In genomic region chr15:55721554-55722185, GRCh38 we compare ENCODE assay signal across 26 cellular contexts. TPM values are rescaled to one million over a fixed set of nuclear protein-coding genes. Genes with fewer than 3 reads are reported as not detected.
DNase-seq lines count a peak whose midpoint lies in the region; ATAC-seq and TF ChIP-seq lines count a peak whose summit lies in the region.
"Had no signal": no experiment of that assay in that cellular context is flagged by ENCODE, and none has a peak within 500 bp of the region (broad histone marks: within the 10 kb centered on the region; RNA-seq: fewer than 3 reads in every experiment).

No MANE protein-coding gene starts in this region.

- no peaks in the 10 kb centered on the region for H3K9me3 Mint-ChIP-seq in activated CD8-positive, alpha-beta T cell treated with anti-CD3 and anti-CD28 coated beads for 36 hours
- H3K9me3 Mint-ChIP-seq in activated CD8-positive, alpha-beta T cell treated with anti-CD3 and anti-CD28 coated beads, Interleukin-2, amount 10 ng/mL, durations not matched to agents 7 days and 5 days (ENCODE audit: insufficient read depth) = no peaks in the 10 kb centered on the region
- no peaks in the 10 kb centered on the region for H3K9me3 Mint-ChIP-seq in activated T-helper 17 cell treated with anti-CD3 and anti-CD28 coated beads, Interleukin-2, amount 50 U/mL, for 72 hours
- H3K9me3 Mint-ChIP-seq in nephron progenitor cell = peaks cover 58% of the 10 kb centered on the region
- H3K9me3 Mint-ChIP-seq: HFFc6 had no signal

- no peaks in the 10 kb centered on the region for H3K36me3 Mint-ChIP-seq in activated CD8-positive, alpha-beta T cell treated with anti-CD3 and anti-CD28 coated beads for 36 hours (ENCODE audit: low read depth)
- H3K36me3 Mint-ChIP-seq in activated CD8-positive, alpha-beta T cell treated with anti-CD3 and anti-CD28 coated beads, Interleukin-2, amount 10 ng/mL, durations not matched to agents 7 days and 5 days (ENCODE audit: low read depth) = no peaks in the 10 kb centered on the region
- no peaks in the 10 kb centered on the region for H3K36me3 Mint-ChIP-seq in activated T-helper 17 cell treated with anti-CD3 and anti-CD28 coated beads, Interleukin-2, amount 50 U/mL, for 72 hours (ENCODE audit: low read depth)
- H3K36me3 Mint-ChIP-seq in nephron progenitor cell (ENCODE audit: low read depth) = peaks cover 89% of the 10 kb centered on the region

- peaks cover 15% of the 10 kb centered on the region for H3K27me3 Mint-ChIP-seq in activated CD8-positive, alpha-beta T cell treated with anti-CD3 and anti-CD28 coated beads for 36 hours
- peaks cover 15% of the 10 kb centered on the region for H3K27me3 Mint-ChIP-seq in activated CD8-positive, alpha-beta T cell treated with anti-CD3 and anti-CD28 coated beads, Interleukin-2, amount 10 ng/mL, durations not matched to agents 7 days and 5 days (ENCODE audit: low read depth)
- peaks cover 42% of the 10 kb centered on the region for H3K27me3 Mint-ChIP-seq in activated T-helper 17 cell treated with anti-CD3 and anti-CD28 coated beads, Interleukin-2, amount 50 U/mL, for 72 hours
- peaks cover 3% of the 10 kb centered on the region for H3K27me3 Mint-ChIP-seq in nephron progenitor cell (ENCODE audit: low read depth, poor library complexity)

- DNase-seq in activated CD8-positive, alpha-beta T cell treated with anti-CD3 and anti-CD28 coated beads for 36 hours = peak; percentile 8
- DNase-seq in activated CD8-positive, alpha-beta T cell treated with anti-CD3 and anti-CD28 coated beads, Interleukin-2, amount 10 ng/mL, durations not matched to agents 7 days and 5 days = no peak
- DNase-seq in nephron progenitor cell (no peak), AG20443 (ENCODE audit: low spot score) (no peak), left ventricle myocardium superior (no peak)
- DNase-seq: 8988T, ACHN, Calu3, DMS79 treated with DMSO at 0.1 percent for 48 hours, GF-D8, H9, HFFc6, KG1, MG63, NCI-H1105 treated with DMSO at 0.1 percent for 48 hours, NCI-H146, NCI-H1930, NCI-H2107, NCI-H446, NCI-H524 treated with DMSO at 0.1 percent for 48 hours, NCI-H774, PC-9, Right ventricle myocardium superior, RPMI8226 had no signal

- TF ChIP-seq CTCF in activated CD8-positive, alpha-beta T cell treated with anti-CD3 and anti-CD28 coated beads for 36 hours (IDR thresholded peaks at IDR 0.05) = no peak
- TF ChIP-seq CTCF in nephron progenitor cell (IDR thresholded peaks at IDR 0.05) = no peak

- H3K27ac Mint-ChIP-seq in activated CD8-positive, alpha-beta T cell treated with anti-CD3 and anti-CD28 coated beads for 36 hours = no peak overlapping the region
- no peak overlapping the region for H3K27ac Mint-ChIP-seq in activated CD8-positive, alpha-beta T cell treated with anti-CD3 and anti-CD28 coated beads, Interleukin-2, amount 10 ng/mL, durations not matched to agents 7 days and 5 days
- H3K27ac Mint-ChIP-seq in activated T-helper 17 cell treated with anti-CD3 and anti-CD28 coated beads, Interleukin-2, amount 50 U/mL, for 72 hours = no peak overlapping the region
- H3K27ac Mint-ChIP-seq in nephron progenitor cell = peak overlapping the region; percentile 94
- H3K27ac Mint-ChIP-seq: H9, HFFc6 had no signal

- no peak overlapping the region for H3K4me3 Mint-ChIP-seq in activated CD8-positive, alpha-beta T cell treated with anti-CD3 and anti-CD28 coated beads for 36 hours
- no peak overlapping the region for H3K4me3 Mint-ChIP-seq in activated CD8-positive, alpha-beta T cell treated with anti-CD3 and anti-CD28 coated beads, Interleukin-2, amount 10 ng/mL, durations not matched to agents 7 days and 5 days
- no peak overlapping the region for H3K4me3 Mint-ChIP-seq in activated T-helper 17 cell treated with anti-CD3 and anti-CD28 coated beads, Interleukin-2, amount 50 U/mL, for 72 hours
- peak overlapping the region; percentile 36 for H3K4me3 Mint-ChIP-seq in nephron progenitor cell
- H3K4me3 Mint-ChIP-seq: HFFc6 had no signal

- no peak for ATAC-seq in activated CD8-positive, alpha-beta T cell treated with anti-CD3 and anti-CD28 coated beads for 36 hours
- no peak for ATAC-seq in activated CD8-positive, alpha-beta T cell treated with anti-CD3 and anti-CD28 coated beads, Interleukin-2, amount 10 ng/mL, durations not matched to agents 7 days and 5 days
- peak; percentile 37 for ATAC-seq in activated T-helper 17 cell treated with anti-CD3 and anti-CD28 coated beads, Interleukin-2, amount 50 U/mL, for 72 hours (replicated peaks)
- no peak for ATAC-seq in left ventricle myocardium superior
- no peak for ATAC-seq in GM18861 (IDR thresholded peaks at IDR 0.05; ENCODE audit: unreplicated experiment)

- CTCF ChIA-PET in activated CD8-positive, alpha-beta T cell treated with anti-CD3 and anti-CD28 coated beads for 36 hours (lab: Charles Lee) = no interaction called here
- CTCF ChIA-PET in activated CD8-positive, alpha-beta T cell treated with anti-CD3 and anti-CD28 coated beads, Interleukin-2, amount 10 ng/mL, durations not matched to agents 7 days and 5 days (lab: Charles Lee) = no interaction called here

- intact Hi-C loops in activated CD8-positive, alpha-beta T cell treated with anti-CD3 and anti-CD28 coated beads for 36 hours (cut with micrococcal nuclease) = no loop called here
- intact Hi-C loops in left ventricle myocardium superior (cut with micrococcal nuclease) = no loop called here

- POLR2A ChIA-PET in activated CD8-positive, alpha-beta T cell treated with anti-CD3 and anti-CD28 coated beads for 36 hours (lab: Charles Lee) = no interaction called here
- POLR2A ChIA-PET in activated CD8-positive, alpha-beta T cell treated with anti-CD3 and anti-CD28 coated beads, Interleukin-2, amount 10 ng/mL, durations not matched to agents 7 days and 5 days (lab: Charles Lee) = no interaction called here

- H3K4me1 Mint-ChIP-seq in activated CD8-positive, alpha-beta T cell treated with anti-CD3 and anti-CD28 coated beads for 36 hours (ENCODE audit: low read depth) = no peaks in the 10 kb centered on the region
- no peaks in the 10 kb centered on the region for H3K4me1 Mint-ChIP-seq in activated CD8-positive, alpha-beta T cell treated with anti-CD3 and anti-CD28 coated beads, Interleukin-2, amount 10 ng/mL, durations not matched to agents 7 days and 5 days (ENCODE audit: low read depth)
- H3K4me1 Mint-ChIP-seq in activated T-helper 17 cell treated with anti-CD3 and anti-CD28 coated beads, Interleukin-2, amount 50 U/mL, for 72 hours = no peaks in the 10 kb centered on the region
- peaks cover 72% of the 10 kb centered on the region for H3K4me1 Mint-ChIP-seq in nephron progenitor cell

RNA-seq across cellular contexts. Expression of gene PRTG, which starts 21.3 kb away (rescaled TPM):
- not detected for total RNA-seq in activated CD8-positive, alpha-beta T cell treated with anti-CD3 and anti-CD28 coated beads for 36 hours
- total RNA-seq in activated CD8-positive, alpha-beta T cell treated with anti-CD3 and anti-CD28 coated beads, Interleukin-2, amount 10 ng/mL, durations not matched to agents 7 days and 5 days = not detected
- not detected for total RNA-seq in activated T-helper 17 cell treated with anti-CD3 and anti-CD28 coated beads, Interleukin-2, amount 50 U/mL, for 72 hours
- total RNA-seq in left ventricle myocardium superior = 0.77 TPM
